In genomic region chr10:77116904-77117303, GRCh38 we compare ENCODE assay signal across 22 cellular contexts.
DNase-seq lines count a peak whose midpoint lies in the region; FAIRE-seq and TF ChIP-seq lines count a peak whose summit lies in the region.
"Had no signal": no experiment of that assay in that cellular context is flagged by ENCODE, and none has a peak within 500 bp of the region (broad histone marks: within the 10 kb centered on the region; RNA-seq: fewer than 3 reads in every experiment).

No MANE protein-coding gene starts in this region.

- H3K36me3 Mint-ChIP-seq in MCF 10A (ENCODE audit: insufficient read depth, unreplicated experiment), result no peaks in the 10 kb centered on the region
- H3K36me3 Mint-ChIP-seq: CD4-positive, CD25-positive, alpha-beta regulatory T cell had no signal

- WGBS in mammary epithelial cell (ENCODE audit: low coverage, missing lambda C conversion rate), result 46% methylated on average over 2 of the region's 2 CpGs
- 81% methylated on average over 2 of the region's 2 CpGs for WGBS in esophagus muscularis mucosa

- H3K27me3 ChIP-seq in mammary epithelial cell (ENCODE audit: insufficient read depth, low read length) (no peaks in the 10 kb centered on the region), endothelial cell of umbilical vein (ENCODE audit: control insufficient read depth in 2 of 2, insufficient read depth in 2 of 2, low read length in 2 of 2) (no peaks in the 10 kb centered on the region), esophagus muscularis mucosa (no peaks in the 10 kb centered on the region)
- H3K27me3 ChIP-seq: BLaER1 had no signal

- H3K9me3 Mint-ChIP-seq in MCF 10A (ENCODE audit: unreplicated experiment), result no peaks in the 10 kb centered on the region
- H3K9me3 Mint-ChIP-seq: CD4-positive, CD25-positive, alpha-beta regulatory T cell had no signal

- H3K9me3 ChIP-seq in mammary epithelial cell (replicated peaks; ENCODE audit: insufficient read depth, low read length) (no peaks in the 10 kb centered on the region), endothelial cell of umbilical vein (replicated peaks; ENCODE audit: control insufficient read depth, insufficient read depth, low read length) (no peaks in the 10 kb centered on the region), esophagus muscularis mucosa (no peaks in the 10 kb centered on the region)
- H3K9me3 ChIP-seq: BLaER1 had no signal

- dilution Hi-C loops in mammary epithelial cell (cut with HindIII; ENCODE audit: low sequenced_read_pairs) (no loop called here), endothelial cell of umbilical vein (cut with MboI; ENCODE audit: extremely low pct_ligation_motif_present, low sequenced_read_pairs) (no loop called here)

- H3K4me2 ChIP-seq in mammary epithelial cell (ENCODE audit: insufficient read depth, low read depth, low read length) (no peak overlapping the region), endothelial cell of umbilical vein (ENCODE audit: insufficient read depth, low read length) (no peak overlapping the region)
- H3K4me2 ChIP-seq: BLaER1 had no signal

- H4K20me1 ChIP-seq in mammary epithelial cell (ENCODE audit: insufficient read depth, low read length) (no peaks in the 10 kb centered on the region), endothelial cell of umbilical vein (replicated peaks; ENCODE audit: control insufficient read depth, extremely low read depth, insufficient read depth, low read length) (no peaks in the 10 kb centered on the region)
- H4K20me1 ChIP-seq: BLaER1 had no signal

- H3K9ac ChIP-seq in mammary epithelial cell (ENCODE audit: insufficient read depth, low read length) (no peak overlapping the region), endothelial cell of umbilical vein (replicated peaks; ENCODE audit: extremely low read depth, insufficient read depth, low read length) (no peak overlapping the region)
- H3K9ac ChIP-seq: BLaER1 had no signal

- peaks cover 5% of the 10 kb centered on the region for H3K4me1 Mint-ChIP-seq in MCF 10A (ENCODE audit: insufficient read depth, unreplicated experiment)
- H3K4me1 Mint-ChIP-seq: CD4-positive, CD25-positive, alpha-beta regulatory T cell had no signal

- H3K36me3 ChIP-seq in mammary epithelial cell (ENCODE audit: insufficient read depth, low read length) (no peaks in the 10 kb centered on the region), endothelial cell of umbilical vein (ENCODE audit: control insufficient read depth in 2 of 2, extremely low read depth in 1 of 2, insufficient read depth in 2 of 2, low read length in 2 of 2) (no peaks in the 10 kb centered on the region), esophagus muscularis mucosa (no peaks in the 10 kb centered on the region)
- H3K36me3 ChIP-seq: BLaER1 had no signal

- no peaks in the 10 kb centered on the region for H3K9me1 ChIP-seq in endothelial cell of umbilical vein (replicated peaks; ENCODE audit: control insufficient read depth, extremely low read depth, insufficient read depth, low read length)

- in situ Hi-C loops in mammary epithelial cell (cut with MboI; ENCODE audit: low sequenced_read_pairs in 2 of 2), result no loop called here

- no TSS peak for BruUV-seq in mammary epithelial cell (replicated peaks; lab: Mats Ljungman, UMichigan)
- no TSS peak for BruUV-seq in MCF 10A (replicated peaks; lab: Mats Ljungman, UMichigan)
- BruUV-seq in endothelial cell of umbilical vein (replicated peaks; lab: Mats Ljungman, UMichigan), result no TSS peak

- no peak overlapping the region for H3K27ac Mint-ChIP-seq in MCF 10A (ENCODE audit: low read depth, unreplicated experiment)
- H3K27ac Mint-ChIP-seq: CD4-positive, CD25-positive, alpha-beta regulatory T cell had no signal

- H3K79me2 ChIP-seq in mammary epithelial cell (ENCODE audit: insufficient read depth, low read length) (no peaks in the 10 kb centered on the region), endothelial cell of umbilical vein (ENCODE audit: control insufficient read depth, insufficient read depth, low read length) (no peaks in the 10 kb centered on the region)

- H3K27ac ChIP-seq in mammary epithelial cell (ENCODE audit: insufficient read depth, low read depth, low read length) (no peak overlapping the region), RWPE1 (no peak overlapping the region), endothelial cell of umbilical vein (ENCODE audit: insufficient read depth, low read depth, low read length) (no peak overlapping the region), esophagus muscularis mucosa (replicated peaks in 1 of 4) (no peak overlapping the region)
- H3K27ac ChIP-seq: BLaER1, SK-N-MC had no signal

- CTCF ChIA-PET in mammary epithelial cell (lab: Charles Lee; ENCODE audit: low non-redundant PET), result interaction anchor here (0.6 kb wide), 1 partner anchor 648 kb away, joined by 3 read pairs; no protein-coding TSS in a partner anchor
- CTCF ChIA-PET in MCF 10A (lab: Yijun Ruan, JAX), result interaction anchor here (0.7 kb wide), 1 partner anchor 1583 kb away, joined by 3 read pairs; no protein-coding TSS in a partner anchor
- CTCF ChIA-PET in RWPE1 (lab: Yijun Ruan, JAX), result no interaction called here
- CTCF ChIA-PET in endothelial cell of umbilical vein (lab: Charles Lee), result no interaction called here

- H3K27me3 Mint-ChIP-seq in MCF 10A (ENCODE audit: insufficient read depth, unreplicated experiment), result no peaks in the 10 kb centered on the region
- H3K27me3 Mint-ChIP-seq: CD4-positive, CD25-positive, alpha-beta regulatory T cell had no signal

- H3K4me3 ChIP-seq in mammary epithelial cell (replicated peaks in 1 of 3; ENCODE audit: insufficient read depth in 1 of 3, low read depth in 2 of 3, low read length in 3 of 3) (no peak overlapping the region), endothelial cell of umbilical vein (replicated peaks in 1 of 3; ENCODE audit: insufficient read depth in 1 of 3, low read depth in 1 of 3, low read length in 3 of 3) (no peak overlapping the region), esophagus muscularis mucosa (no peak overlapping the region)
- H3K4me3 ChIP-seq: BLaER1, GM12878, SK-N-MC had no signal

- TF ChIP-seq POLR2A in endothelial cell of umbilical vein (IDR thresholded peaks at IDR 0.05; ENCODE audit: low read depth, low read length) (no peak), esophagus muscularis mucosa (IDR thresholded peaks at IDR 0.05; ENCODE audit: low read depth) (no peak)

- TF ChIP-seq EP300 in esophagus muscularis mucosa (IDR thresholded peaks at IDR 0.05), result no peak

- FAIRE-seq in endothelial cell of umbilical vein (lab: Jason Lieb, UNC), result no peak
- FAIRE-seq: G401.6, GM12878 had no signal

- DNase-seq in mammary epithelial cell, result peak; percentile 52
- DNase-seq in MCF 10A (ENCODE audit: unreplicated experiment), result no peak
- peak; percentile 38 for DNase-seq in RWPE1 (ENCODE audit: low spot score)
- no peak for DNase-seq in endothelial cell of umbilical vein (ENCODE audit: low read depth, low spot score)
- peak; percentile 26 for DNase-seq in renal cortical epithelial cell (ENCODE audit: low read depth)
- DNase-seq in esophagus muscularis mucosa (ENCODE audit: extremely low spot score), result no peak
- no peak for DNase-seq in SW 1271 (lab: John Stamatoyannopoulos, UW)
- DNase-seq in NCI-H128 (lab: John Stamatoyannopoulos, UW; ENCODE audit: unreplicated experiment), result no peak
- DNase-seq: CD4-positive, CD25-positive, alpha-beta regulatory T cell; DMS153; KG1; NCI-H1048; NCI-H1417 treated with DMSO at 0.1 percent for 48 hours; NCI-H1694 treated with DMSO at 0.1 percent for 48 hours; NCI-H2081; NCI-H2227 treated with DMSO at 0.1 percent for 48 hours; NCI-H526 treated with DMSO at 0.1 percent for 48 hours; SIG-M5 had no signal

- H3K4me1 ChIP-seq in mammary epithelial cell (ENCODE audit: insufficient read depth, low read length), result peaks cover 12% of the 10 kb centered on the region
- H3K4me1 ChIP-seq in endothelial cell of umbilical vein (ENCODE audit: control insufficient read depth, extremely low read depth, insufficient read depth, low read length), result peaks cover 6% of the 10 kb centered on the region
- peaks cover 4 to 44% (median 17%) of the 10 kb centered on the region in 4 donors for H3K4me1 ChIP-seq in esophagus muscularis mucosa

- no peak overlapping the region for H2AFZ ChIP-seq in mammary epithelial cell (ENCODE audit: low read depth, low read length)
- no peak overlapping the region for H2AFZ ChIP-seq in endothelial cell of umbilical vein (ENCODE audit: low read depth, low read length)

- POLR2A ChIA-PET in MCF 10A (lab: Yijun Ruan, JAX), result interaction anchor here (0.6 to 0.9 kb wide), 3 partner anchors 10 to 95 kb away, joined by 3 to 4 read pairs (median 3); no protein-coding TSS in a partner anchor
- POLR2A ChIA-PET in RWPE1 (lab: Yijun Ruan, JAX; ENCODE audit: low non-redundant PET), result no interaction called here
- POLR2A ChIA-PET in endothelial cell of umbilical vein (lab: Charles Lee), result no interaction called here

- intact Hi-C loops in mammary epithelial cell (cut with micrococcal nuclease), result loop anchor here (10.0 kb wide), 1 partner anchor 1712 kb away; the partner anchor contains the start of gene ZNF503
- intact Hi-C loops in MCF 10A (cut with micrococcal nuclease), result no loop called here
- intact Hi-C loops in endothelial cell of umbilical vein (cut with micrococcal nuclease), result no loop called here
- intact Hi-C loops in esophagus muscularis mucosa (cut with DNase I), result no loop called here

- no peak overlapping the region for H3K4me3 Mint-ChIP-seq in MCF 10A (ENCODE audit: unreplicated experiment)
- H3K4me3 Mint-ChIP-seq: CD4-positive, CD25-positive, alpha-beta regulatory T cell had no signal

- TF ChIP-seq CTCF in mammary epithelial cell (conservative IDR thresholded peaks at IDR 0.05 in 1 of 2, IDR thresholded peaks at IDR 0.05 in 1 of 2; ENCODE audit: extremely low read depth in 1 of 2, insufficient read depth in 1 of 2, low read depth in 1 of 2, low read length in 2 of 2) (no peak), MCF 10A (IDR thresholded peaks at IDR 0.05; ENCODE audit: unreplicated experiment) (no peak), RWPE1 (conservative IDR thresholded peaks at IDR 0.05; ENCODE audit: low read depth) (no peak), endothelial cell of umbilical vein (IDR thresholded peaks at IDR 0.05; ENCODE audit: extremely low read depth in 1 of 2, insufficient read depth in 1 of 2, low read depth in 1 of 2, low read length in 2 of 2) (no peak), esophagus muscularis mucosa (IDR thresholded peaks at IDR 0.05) (no peak)

TF ChIP-seq in endothelial cell of umbilical vein, 7 proteins besides CTCF, POLR2A, EP300 and RAD21 (continues in another document):
- TF ChIP-seq MAX (IDR thresholded peaks at IDR 0.05; ENCODE audit: insufficient read depth, insufficient read length), result no peak
- TF ChIP-seq EZH2 (IDR thresholded peaks at IDR 0.05; ENCODE audit: borderline replicate concordance, low read depth, low read length, severe bottlenecking), result no peak
- TF ChIP-seq POLR2AphosphoS5 (IDR thresholded peaks at IDR 0.05; ENCODE audit: insufficient read depth, low read depth, low read length), result no peak
- no peak for TF ChIP-seq FOS (IDR thresholded peaks at IDR 0.05; ENCODE audit: borderline replicate concordance, insufficient read depth, low read length)
- TF ChIP-seq JUN (IDR thresholded peaks at IDR 0.05; ENCODE audit: borderline replicate concordance, insufficient read depth, insufficient read length, low read depth), result peak; percentile 16

Comparison
In these comparisons a context has a peak if more than half of its experiments do, and no peak if none do; other contexts are left out.
1. DNase-seq: peak in mammary epithelial cell (single experiment), RWPE1 (single experiment) and renal cortical epithelial cell (single experiment); none in MCF 10A (single experiment), endothelial cell of umbilical vein (single experiment), esophagus muscularis mucosa (single experiment), SW 1271 (0 of 2) and NCI-H128 (single experiment).
2. CTCF ChIA-PET loops: an anchor here in mammary epithelial cell (0.6 kb wide) and MCF 10A (0.7 kb wide); none called in RWPE1 and endothelial cell of umbilical vein.